1 cellular context compared by ENCODE assay signal in the genomic region with DNA sequence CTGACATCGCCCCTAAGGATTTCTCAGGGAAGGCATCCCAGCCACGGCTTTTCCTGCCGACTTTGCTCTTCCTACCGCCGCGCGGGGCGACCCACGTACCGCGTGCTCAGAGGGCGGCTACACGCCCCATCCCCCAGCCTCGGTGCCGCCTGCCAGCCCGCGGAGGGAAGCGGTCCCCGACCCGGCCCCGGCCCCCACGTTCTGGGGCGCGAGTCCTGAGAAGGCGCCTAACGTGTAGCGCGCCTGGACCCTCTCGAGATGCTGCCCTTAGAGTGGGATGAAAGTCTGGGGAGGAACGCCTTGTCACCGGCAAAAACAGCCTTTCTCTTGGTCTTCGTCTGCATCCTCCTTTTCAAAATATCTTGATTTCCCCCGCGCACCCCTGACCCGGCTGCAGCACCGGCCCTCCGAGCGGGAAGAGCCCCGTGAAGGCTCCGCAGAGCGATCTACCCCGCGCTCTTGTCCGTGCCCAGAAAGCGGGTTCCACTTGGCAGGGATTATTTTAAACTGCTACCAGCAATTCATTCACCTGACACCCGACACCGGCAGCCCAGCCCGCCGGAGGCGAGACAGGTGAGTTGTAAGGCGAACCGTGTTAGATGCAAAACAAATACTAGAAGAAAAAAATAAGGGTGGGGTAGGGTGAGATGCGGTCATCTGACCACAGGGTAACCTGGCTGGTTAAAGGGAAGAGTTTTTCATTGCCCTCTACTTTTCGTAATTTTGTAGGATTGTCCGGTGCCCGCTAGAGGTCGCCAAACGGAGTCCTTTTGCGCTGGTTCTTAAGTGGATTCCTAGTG.
TF ChIP-seq lines count a peak whose summit lies in the region.

No MANE protein-coding gene starts in this region.

TF ChIP-seq in HepG2, 621 proteins besides CTCF, POLR2A, EP300 and RAD21 (continued from another document and continues in another):
- TF ChIP-seq, protein P1, sequence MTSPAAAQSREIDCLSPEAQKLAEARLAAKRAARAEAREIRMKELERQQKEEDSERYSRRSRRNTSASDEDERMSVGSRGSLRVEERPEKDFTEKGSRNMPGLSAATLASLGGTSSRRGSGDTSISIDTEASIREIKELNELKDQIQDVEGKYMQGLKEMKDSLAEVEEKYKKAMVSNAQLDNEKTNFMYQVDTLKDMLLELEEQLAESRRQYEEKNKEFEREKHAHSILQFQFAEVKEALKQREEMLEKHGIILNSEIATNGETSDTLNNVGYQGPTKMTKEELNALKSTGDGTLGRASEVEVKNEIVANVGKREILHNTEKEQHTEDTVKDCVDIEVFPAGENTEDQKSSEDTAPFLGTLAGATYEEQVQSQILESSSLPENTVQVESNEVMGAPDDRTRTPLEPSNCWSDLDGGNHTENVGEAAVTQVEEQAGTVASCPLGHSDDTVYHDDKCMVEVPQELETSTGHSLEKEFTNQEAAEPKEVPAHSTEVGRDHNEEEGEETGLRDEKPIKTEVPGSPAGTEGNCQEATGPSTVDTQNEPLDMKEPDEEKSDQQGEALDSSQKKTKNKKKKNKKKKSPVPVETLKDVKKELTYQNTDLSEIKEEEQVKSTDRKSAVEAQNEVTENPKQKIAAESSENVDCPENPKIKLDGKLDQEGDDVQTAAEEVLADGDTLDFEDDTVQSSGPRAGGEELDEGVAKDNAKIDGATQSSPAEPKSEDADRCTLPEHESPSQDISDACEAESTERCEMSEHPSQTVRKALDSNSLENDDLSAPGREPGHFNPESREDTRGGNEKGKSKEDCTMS (CRISPR knock-in tag; conservative IDR thresholded peaks at IDR 0.05): no peak
- TF ChIP-seq ESRRA (CRISPR knock-in tag; IDR thresholded peaks at IDR 0.05; ENCODE audit: low read depth): no peak
- TF ChIP-seq ZNF616 (CRISPR knock-in tag; IDR thresholded peaks at IDR 0.05; ENCODE audit: low read depth): no peak
- TF ChIP-seq GABPA (IDR thresholded peaks at IDR 0.05; ENCODE audit: low read depth, low read length): no peak
- no peak for TF ChIP-seq GABPA (CRISPR knock-in tag; IDR thresholded peaks at IDR 0.05; ENCODE audit: low read depth)
- no peak for TF ChIP-seq ZNF660 (CRISPR knock-in tag; IDR thresholded peaks at IDR 0.05; ENCODE audit: borderline replicate concordance, low read depth)
- TF ChIP-seq, protein P2, sequence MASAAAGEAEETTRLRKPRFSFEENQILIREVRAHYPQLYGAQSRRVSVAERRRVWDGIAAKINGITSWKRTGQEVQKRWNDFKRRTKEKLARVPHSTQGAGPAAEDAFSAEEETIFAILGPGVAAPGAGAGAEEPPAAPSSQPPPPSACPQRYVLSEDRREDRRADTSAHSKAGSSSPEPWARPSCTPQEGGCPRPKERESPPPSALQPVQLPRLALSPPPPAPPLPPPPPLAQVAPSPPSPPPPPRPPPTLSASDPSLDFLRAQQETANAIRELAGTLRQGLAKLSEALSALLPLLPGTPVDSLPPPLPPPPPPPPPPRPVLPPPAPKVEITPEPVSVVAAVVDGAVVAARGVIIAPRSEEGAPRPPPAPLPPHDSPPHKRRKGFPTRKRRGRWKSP (CRISPR knock-in tag; IDR thresholded peaks at IDR 0.05): no peak; the same call in 1 of the 2 replicates
- TF ChIP-seq YEATS4 (CRISPR knock-in tag; IDR thresholded peaks at IDR 0.05; ENCODE audit: borderline replicate concordance): peak; percentile 52; the same call in 1 of the 2 replicates
- TF ChIP-seq ZKSCAN8 (CRISPR knock-in tag; IDR thresholded peaks at IDR 0.05; ENCODE audit: borderline replicate concordance): no peak
- TF ChIP-seq SATB2 (CRISPR knock-in tag; IDR thresholded peaks at IDR 0.05): 0 out of 2 replicates have a peak, but pooled peaks have one; percentile 63
- TF ChIP-seq, protein P3, sequence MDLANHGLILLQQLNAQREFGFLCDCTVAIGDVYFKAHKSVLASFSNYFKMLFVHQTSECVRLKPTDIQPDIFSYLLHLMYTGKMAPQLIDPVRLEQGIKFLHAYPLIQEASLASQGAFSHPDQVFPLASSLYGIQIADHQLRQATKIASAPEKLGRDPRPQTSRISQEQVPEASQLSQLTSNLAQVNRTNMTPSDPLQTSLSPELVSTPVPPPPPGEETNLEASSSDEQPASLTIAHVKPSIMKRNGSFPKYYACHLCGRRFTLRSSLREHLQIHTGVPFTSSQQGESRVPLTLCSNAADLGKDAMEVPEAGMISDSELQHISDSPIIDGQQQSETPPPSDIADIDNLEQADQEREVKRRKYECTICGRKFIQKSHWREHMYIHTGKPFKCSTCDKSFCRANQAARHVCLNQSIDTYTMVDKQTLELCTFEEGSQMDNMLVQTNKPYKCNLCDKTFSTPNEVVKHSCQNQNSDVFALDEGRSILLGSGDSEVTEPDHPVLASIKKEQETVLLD (CRISPR knock-in tag; IDR thresholded peaks at IDR 0.05; ENCODE audit: low read depth): no peak; the same call in 1 of the 2 replicates
- TF ChIP-seq PCBP1 (IDR thresholded peaks at IDR 0.05; ENCODE audit: borderline replicate concordance, low read depth, low read length): 0 out of 2 replicates have a peak, but pooled peaks have one; percentile 32
- 0 out of 2 replicates have a peak, but pooled peaks have one; percentile 46 for TF ChIP-seq ZZZ3 (CRISPR knock-in tag; IDR thresholded peaks at IDR 0.05; ENCODE audit: borderline replicate concordance)
- no peak for TF ChIP-seq SRSF4 (IDR thresholded peaks at IDR 0.05; ENCODE audit: low read depth, low read length, poor library complexity, severe bottlenecking)
- TF ChIP-seq DMAP1 (CRISPR knock-in tag; IDR thresholded peaks at IDR 0.05): peak; percentile 41; the same call in 1 of the 2 replicates
- TF ChIP-seq ZNF652 (CRISPR knock-in tag; IDR thresholded peaks at IDR 0.05; ENCODE audit: borderline replicate concordance, low read depth): no peak; the same call in 1 of the 2 replicates
- TF ChIP-seq ZNF264 (CRISPR knock-in tag; IDR thresholded peaks at IDR 0.05): 0 out of 2 replicates have a peak, but pooled peaks have one; percentile 19
- TF ChIP-seq NFE2L2 (IDR thresholded peaks at IDR 0.05; ENCODE audit: low read length): no peak
- no peak for TF ChIP-seq ZNF674 (CRISPR knock-in tag; IDR thresholded peaks at IDR 0.05; ENCODE audit: low read depth)
- peak; percentile 88; the same call in 1 of the 2 replicates for TF ChIP-seq KDM5B (CRISPR knock-in tag; IDR thresholded peaks at IDR 0.05; ENCODE audit: borderline replicate concordance)
- peak; percentile 17 for TF ChIP-seq ZSCAN29 (CRISPR knock-in tag; conservative IDR thresholded peaks at IDR 0.05)
- no peak for TF ChIP-seq ZNF850 (CRISPR knock-in tag; conservative IDR thresholded peaks at IDR 0.05)
- TF ChIP-seq ZNF17 (CRISPR knock-in tag; IDR thresholded peaks at IDR 0.05): 0 out of 2 replicates have a peak, but pooled peaks have one; percentile 77
- peak; percentile 9; the same call in 1 of the 2 replicates for TF ChIP-seq HDAC1 (CRISPR knock-in tag; IDR thresholded peaks at IDR 0.05)
- TF ChIP-seq, protein P4, sequence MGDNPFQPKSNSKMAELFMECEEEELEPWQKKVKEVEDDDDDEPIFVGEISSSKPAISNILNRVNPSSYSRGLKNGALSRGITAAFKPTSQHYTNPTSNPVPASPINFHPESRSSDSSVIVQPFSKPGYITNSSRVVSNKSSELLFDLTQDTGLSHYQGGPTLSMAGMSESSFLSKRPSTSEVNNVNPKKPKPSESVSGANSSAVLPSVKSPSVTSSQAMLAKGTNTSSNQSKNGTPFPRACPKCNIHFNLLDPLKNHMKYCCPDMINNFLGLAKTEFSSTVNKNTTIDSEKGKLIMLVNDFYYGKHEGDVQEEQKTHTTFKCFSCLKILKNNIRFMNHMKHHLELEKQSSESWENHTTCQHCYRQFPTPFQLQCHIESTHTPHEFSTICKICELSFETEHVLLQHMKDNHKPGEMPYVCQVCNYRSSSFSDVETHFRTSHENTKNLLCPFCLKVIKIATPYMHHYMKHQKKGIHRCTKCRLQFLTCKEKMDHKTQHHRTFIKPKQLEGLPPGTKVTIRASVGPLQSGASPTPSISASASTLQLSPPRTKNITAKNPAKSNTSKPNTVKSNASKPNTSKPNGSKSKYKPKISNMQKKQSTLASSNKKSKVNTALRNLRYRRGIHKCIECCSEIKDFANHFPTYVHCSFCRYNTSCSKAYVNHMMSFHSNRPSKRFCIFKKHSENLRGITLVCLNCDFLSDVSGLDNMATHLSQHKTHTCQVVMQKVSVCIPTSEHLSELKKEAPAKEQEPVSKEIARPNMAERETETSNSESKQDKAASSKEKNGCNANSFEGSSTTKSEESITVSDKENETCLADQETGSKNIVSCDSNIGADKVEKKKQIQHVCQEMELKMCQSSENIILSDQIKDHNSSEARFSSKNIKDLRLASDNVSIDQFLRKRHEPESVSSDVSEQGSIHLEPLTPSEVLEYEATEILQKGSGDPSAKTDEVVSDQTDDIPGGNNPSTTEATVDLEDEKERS (CRISPR knock-in tag; IDR thresholded peaks at IDR 0.05): no peak
- TF ChIP-seq, protein P5, sequence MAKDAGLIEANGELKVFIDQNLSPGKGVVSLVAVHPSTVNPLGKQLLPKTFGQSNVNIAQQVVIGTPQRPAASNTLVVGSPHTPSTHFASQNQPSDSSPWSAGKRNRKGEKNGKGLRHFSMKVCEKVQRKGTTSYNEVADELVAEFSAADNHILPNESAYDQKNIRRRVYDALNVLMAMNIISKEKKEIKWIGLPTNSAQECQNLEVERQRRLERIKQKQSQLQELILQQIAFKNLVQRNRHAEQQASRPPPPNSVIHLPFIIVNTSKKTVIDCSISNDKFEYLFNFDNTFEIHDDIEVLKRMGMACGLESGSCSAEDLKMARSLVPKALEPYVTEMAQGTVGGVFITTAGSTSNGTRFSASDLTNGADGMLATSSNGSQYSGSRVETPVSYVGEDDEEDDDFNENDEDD (CRISPR knock-in tag; IDR thresholded peaks at IDR 0.05; ENCODE audit: borderline replicate concordance): no peak
- no peak for TF ChIP-seq ZKSCAN1 (IDR thresholded peaks at IDR 0.05; ENCODE audit: low read length)
- 0 out of 2 replicates have a peak, but pooled peaks have one; percentile 78 for TF ChIP-seq RFXANK (CRISPR knock-in tag; IDR thresholded peaks at IDR 0.05)
- no peak for TF ChIP-seq ADNP (CRISPR knock-in tag; IDR thresholded peaks at IDR 0.05)
- peak; percentile 73; the same call in 1 of the 2 replicates for TF ChIP-seq ZNF317 (CRISPR knock-in tag; IDR thresholded peaks at IDR 0.05)
- no peak for TF ChIP-seq ZFP62 (CRISPR knock-in tag; IDR thresholded peaks at IDR 0.05)
- TF ChIP-seq IKZF4 (CRISPR knock-in tag; IDR thresholded peaks at IDR 0.05; ENCODE audit: borderline replicate concordance, low read depth, not compliant biosample characterization): peak; percentile 38
- TF ChIP-seq ARID2 (CRISPR knock-in tag; IDR thresholded peaks at IDR 0.05; ENCODE audit: borderline replicate concordance): no peak
- TF ChIP-seq, protein P6, sequence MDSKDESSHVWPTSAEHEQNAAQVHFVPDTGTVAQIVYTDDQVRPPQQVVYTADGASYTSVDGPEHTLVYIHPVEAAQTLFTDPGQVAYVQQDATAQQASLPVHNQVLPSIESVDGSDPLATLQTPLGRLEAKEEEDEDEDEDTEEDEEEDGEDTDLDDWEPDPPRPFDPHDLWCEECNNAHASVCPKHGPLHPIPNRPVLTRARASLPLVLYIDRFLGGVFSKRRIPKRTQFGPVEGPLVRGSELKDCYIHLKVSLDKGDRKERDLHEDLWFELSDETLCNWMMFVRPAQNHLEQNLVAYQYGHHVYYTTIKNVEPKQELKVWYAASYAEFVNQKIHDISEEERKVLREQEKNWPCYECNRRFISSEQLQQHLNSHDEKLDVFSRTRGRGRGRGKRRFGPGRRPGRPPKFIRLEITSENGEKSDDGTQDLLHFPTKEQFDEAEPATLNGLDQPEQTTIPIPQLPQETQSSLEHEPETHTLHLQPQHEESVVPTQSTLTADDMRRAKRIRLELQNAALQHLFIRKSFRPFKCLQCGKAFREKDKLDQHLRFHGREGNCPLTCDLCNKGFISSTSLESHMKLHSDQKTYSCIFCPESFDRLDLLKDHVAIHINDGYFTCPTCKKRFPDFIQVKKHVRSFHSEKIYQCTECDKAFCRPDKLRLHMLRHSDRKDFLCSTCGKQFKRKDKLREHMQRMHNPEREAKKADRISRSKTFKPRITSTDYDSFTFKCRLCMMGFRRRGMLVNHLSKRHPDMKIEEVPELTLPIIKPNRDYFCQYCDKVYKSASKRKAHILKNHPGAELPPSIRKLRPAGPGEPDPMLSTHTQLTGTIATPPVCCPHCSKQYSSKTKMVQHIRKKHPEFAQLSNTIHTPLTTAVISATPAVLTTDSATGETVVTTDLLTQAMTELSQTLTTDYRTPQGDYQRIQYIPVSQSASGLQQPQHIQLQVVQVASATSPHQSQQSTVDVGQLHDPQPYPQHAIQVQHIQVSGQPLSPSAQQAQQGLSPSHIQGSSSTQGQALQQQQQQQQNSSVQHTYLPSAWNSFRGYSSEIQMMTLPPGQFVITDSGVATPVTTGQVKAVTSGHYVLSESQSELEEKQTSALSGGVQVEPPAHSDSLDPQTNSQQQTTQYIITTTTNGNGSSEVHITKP (CRISPR knock-in tag; IDR thresholded peaks at IDR 0.05; ENCODE audit: low read depth): no peak
- TF ChIP-seq POLR2G (IDR thresholded peaks at IDR 0.05; ENCODE audit: low read depth, low read length): 0 out of 2 replicates have a peak, but pooled peaks have one; percentile 5
- TF ChIP-seq KDM6A (CRISPR knock-in tag; IDR thresholded peaks at IDR 0.05; ENCODE audit: low read depth): no peak
- TF ChIP-seq, protein P7, sequence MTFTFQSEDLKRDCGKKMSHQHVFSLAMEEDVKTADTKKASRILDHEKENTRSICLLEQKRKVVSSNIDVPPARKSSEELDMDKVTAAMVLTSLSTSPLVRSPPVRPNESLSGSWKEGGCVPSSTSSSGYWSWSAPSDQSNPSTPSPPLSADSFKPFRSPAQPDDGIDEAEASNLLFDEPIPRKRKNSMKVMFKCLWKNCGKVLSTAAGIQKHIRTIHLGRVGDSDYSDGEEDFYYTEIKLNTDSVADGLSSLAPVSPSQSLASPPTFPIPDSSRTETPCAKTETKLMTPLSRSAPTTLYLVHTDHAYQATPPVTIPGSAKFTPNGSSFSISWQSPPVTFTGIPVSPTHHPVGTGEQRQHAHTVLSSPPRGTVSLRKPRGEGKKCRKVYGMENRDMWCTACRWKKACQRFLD (CRISPR knock-in tag; IDR thresholded peaks at IDR 0.05; ENCODE audit: borderline replicate concordance): peak; percentile 73; the same call in 1 of the 2 replicates
- no peak; the same call in 1 of the 2 replicates for TF ChIP-seq IRF2 (CRISPR knock-in tag; IDR thresholded peaks at IDR 0.05)
- no peak for TF ChIP-seq ZNF256 (CRISPR knock-in tag; conservative IDR thresholded peaks at IDR 0.05)
- TF ChIP-seq ZFP37 (CRISPR knock-in tag; IDR thresholded peaks at IDR 0.05; ENCODE audit: borderline replicate concordance): no peak
- TF ChIP-seq, protein P8, sequence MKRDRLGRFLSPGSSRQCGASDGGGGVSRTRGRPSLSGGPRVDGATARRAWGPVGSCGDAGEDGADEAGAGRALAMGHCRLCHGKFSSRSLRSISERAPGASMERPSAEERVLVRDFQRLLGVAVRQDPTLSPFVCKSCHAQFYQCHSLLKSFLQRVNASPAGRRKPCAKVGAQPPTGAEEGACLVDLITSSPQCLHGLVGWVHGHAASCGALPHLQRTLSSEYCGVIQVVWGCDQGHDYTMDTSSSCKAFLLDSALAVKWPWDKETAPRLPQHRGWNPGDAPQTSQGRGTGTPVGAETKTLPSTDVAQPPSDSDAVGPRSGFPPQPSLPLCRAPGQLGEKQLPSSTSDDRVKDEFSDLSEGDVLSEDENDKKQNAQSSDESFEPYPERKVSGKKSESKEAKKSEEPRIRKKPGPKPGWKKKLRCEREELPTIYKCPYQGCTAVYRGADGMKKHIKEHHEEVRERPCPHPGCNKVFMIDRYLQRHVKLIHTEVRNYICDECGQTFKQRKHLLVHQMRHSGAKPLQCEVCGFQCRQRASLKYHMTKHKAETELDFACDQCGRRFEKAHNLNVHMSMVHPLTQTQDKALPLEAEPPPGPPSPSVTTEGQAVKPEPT (CRISPR knock-in tag; IDR thresholded peaks at IDR 0.05; ENCODE audit: low read depth): no peak
- no peak for TF ChIP-seq SOX13 (IDR thresholded peaks at IDR 0.05)
- TF ChIP-seq SOX13 (CRISPR knock-in tag; conservative IDR thresholded peaks at IDR 0.05 in 1 of 2, IDR thresholded peaks at IDR 0.05 in 1 of 2): peak in 1 of 2 experiments; percentile 45; a peak in 1 of 4 replicates
- no peak for TF ChIP-seq FOXA1 (IDR thresholded peaks at IDR 0.05)
- TF ChIP-seq FOXA1 (CRISPR knock-in tag; IDR thresholded peaks at IDR 0.05): 0 out of 2 replicates have a peak, but pooled peaks have one; percentile 6
